24 cellular contexts compared by ENCODE assay signal in the genomic region with DNA sequence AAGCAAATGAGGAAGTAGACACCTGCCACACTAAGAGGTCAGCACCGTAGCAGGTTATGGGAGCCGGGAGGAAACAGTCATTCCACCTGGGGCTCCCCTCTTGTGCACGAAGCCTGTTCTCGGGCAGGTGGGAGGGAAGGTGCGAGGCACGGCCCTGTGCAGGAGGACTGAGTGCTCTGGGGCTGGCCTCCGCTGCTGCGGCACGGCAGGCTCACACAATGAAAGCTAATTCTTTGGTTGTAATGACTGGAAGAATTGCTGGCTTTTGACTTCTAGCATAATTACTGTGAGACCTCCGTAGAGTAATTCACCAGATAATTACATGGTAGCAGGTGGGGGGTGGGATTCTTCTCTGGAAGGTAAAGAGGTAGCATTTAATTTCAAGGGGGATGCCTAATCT.
DNase-seq lines count a peak whose midpoint lies in the region; ATAC-seq and TF ChIP-seq lines count a peak whose summit lies in the region.
"Had no signal": no experiment of that assay in that cellular context is flagged by ENCODE, and none has a peak within 500 bp of the region (broad histone marks: within the 10 kb centered on the region; RNA-seq: fewer than 3 reads in every experiment).

No MANE protein-coding gene starts in this region.

- H3K9ac ChIP-seq in neural progenitor cell, result no peak overlapping the region
- H3K9ac ChIP-seq: BLaER1, KMS-11 had no signal

- H2AFZ ChIP-seq in neural progenitor cell (replicated peaks), result no peak overlapping the region
- H2AFZ ChIP-seq: PC-9 had no signal

- H3K9me3 Mint-ChIP-seq in neural progenitor cell, result no peaks in the 10 kb centered on the region
- H3K9me3 Mint-ChIP-seq: CD4-positive, alpha-beta T cell; T-helper 1 cell treated with Interleukin-12 subunit alpha and Interleukin-12 subunit beta and Interleukin-4 antibody, amounts not matched to agents 30 μg/mL and 1 μg/mL, for 36 hours had no signal

- peaks cover 2% of the 10 kb centered on the region for H3K36me3 Mint-ChIP-seq in neural progenitor cell

- no peak overlapping the region for H3K4me3 Mint-ChIP-seq in neural progenitor cell
- H3K4me3 Mint-ChIP-seq: CD4-positive, alpha-beta T cell; T-helper 1 cell treated with Interleukin-12 subunit alpha and Interleukin-12 subunit beta and Interleukin-4 antibody, amounts not matched to agents 30 μg/mL and 1 μg/mL, for 36 hours had no signal

- no peak overlapping the region for H3K27ac ChIP-seq in neural progenitor cell
- H3K27ac ChIP-seq: 22Rv1, BLaER1, KMS-11, PC-9 had no signal

- no peak for TF ChIP-seq CTCF in neural progenitor cell (IDR thresholded peaks at IDR 0.05)
- no peak for TF ChIP-seq CTCF in mucosa of descending colon (IDR thresholded peaks at IDR 0.05)

- peaks cover 35% of the 10 kb centered on the region for H3K4me1 ChIP-seq in neural progenitor cell
- H3K4me1 ChIP-seq in mucosa of descending colon (ENCODE audit: low read depth), result peaks cover 10% of the 10 kb centered on the region
- H3K4me1 ChIP-seq: BLaER1, Caco-2 had no signal

- H4K20me1 ChIP-seq in neural progenitor cell (ENCODE audit: low read depth), result peaks cover 19% of the 10 kb centered on the region

- H3K27ac Mint-ChIP-seq in neural progenitor cell, result no peak overlapping the region
- H3K27ac Mint-ChIP-seq: CD4-positive, alpha-beta T cell; T-helper 1 cell treated with Interleukin-12 subunit alpha and Interleukin-12 subunit beta and Interleukin-4 antibody, amounts not matched to agents 30 μg/mL and 1 μg/mL, for 36 hours had no signal

- H3K79me2 ChIP-seq in neural progenitor cell (ENCODE audit: low read depth), result no peaks in the 10 kb centered on the region

- H3K9me3 ChIP-seq in neural progenitor cell (ENCODE audit: low read depth) (no peaks in the 10 kb centered on the region), mucosa of descending colon (no peaks in the 10 kb centered on the region)
- H3K9me3 ChIP-seq: BLaER1, Caco-2 had no signal

- peaks cover 48% of the 10 kb centered on the region for H3F3A ChIP-seq in neural progenitor cell (ENCODE audit: low read depth)

- H3K27me3 Mint-ChIP-seq in neural progenitor cell (ENCODE audit: insufficient read depth, low read depth), result peaks cover 33% of the 10 kb centered on the region

- no peaks in the 10 kb centered on the region for H3K36me3 ChIP-seq in neural progenitor cell
- no peaks in the 10 kb centered on the region for H3K36me3 ChIP-seq in mucosa of descending colon (ENCODE audit: low read depth)
- H3K36me3 ChIP-seq: BLaER1 had no signal

- H3K4me2 ChIP-seq in neural progenitor cell, result peak overlapping the region; percentile 68
- H3K4me2 ChIP-seq: BLaER1, KMS-11, PC-9 had no signal

- ATAC-seq in mucosa of descending colon, result no peak

- peak; percentile 23 for DNase-seq in NCI-H2107 treated with DMSO at 0.1 percent for 48 hours (lab: John Stamatoyannopoulos, UW; ENCODE audit: unreplicated experiment)
- no peak for DNase-seq in NCI-H2107 (lab: John Stamatoyannopoulos, UW)
- peak; percentile 70 for DNase-seq in NCI-H1417 treated with DMSO at 0.1 percent for 48 hours (lab: John Stamatoyannopoulos, UW)
- DNase-seq in NCI-H2227 (lab: John Stamatoyannopoulos, UW; ENCODE audit: unreplicated experiment), result peak; percentile 85
- DNase-seq in neural progenitor cell (ENCODE audit: low spot score), result peak; percentile 72
- no peak for DNase-seq in mucosa of descending colon
- DNase-seq in epidermal melanocyte (ENCODE audit: insufficient read length, low spot score), result no peak
- no peak for DNase-seq in NCI-H2171 treated with DMSO at 0.1 percent for 48 hours (lab: John Stamatoyannopoulos, UW)
- DNase-seq: ACHN; Caco-2; CD4-positive, alpha-beta T cell; DMS 273 treated with DMSO at 0.1 percent for 48 hours; H7; NCI-H1092 treated with DMSO at 0.1 percent for 48 hours; NCI-H2029 treated with DMSO at 0.1 percent for 48 hours; NCI-H226; NCI-H524 treated with DMSO at 0.1 percent for 48 hours; PC-9; RPMI8226; SHP77 had no signal

- H3K4me1 Mint-ChIP-seq in neural progenitor cell, result peaks cover 32% of the 10 kb centered on the region

- H3K4me3 ChIP-seq in neural progenitor cell, result no peak overlapping the region
- no peak overlapping the region for H3K4me3 ChIP-seq in mucosa of descending colon
- H3K4me3 ChIP-seq: BLaER1, PC-9 had no signal

- intact Hi-C loops in mucosa of descending colon (cut with DNase I, micrococcal nuclease), result no loop called here

- H3K27me3 ChIP-seq in neural progenitor cell, result peaks cover 23% of the 10 kb centered on the region

Comparison
In these comparisons a context has a peak if more than half of its experiments do, and no peak if none do; other contexts are left out.
1. DNase-seq: peak in NCI-H2107 treated with DMSO at 0.1 percent for 48 hours (single experiment), NCI-H1417 treated with DMSO at 0.1 percent for 48 hours (single experiment), NCI-H2227 (single experiment) and neural progenitor cell (single experiment); none in NCI-H2107 (single experiment), mucosa of descending colon (0 of 3), epidermal melanocyte (single experiment) and NCI-H2171 treated with DMSO at 0.1 percent for 48 hours (single experiment).